In the genomic region with DNA sequence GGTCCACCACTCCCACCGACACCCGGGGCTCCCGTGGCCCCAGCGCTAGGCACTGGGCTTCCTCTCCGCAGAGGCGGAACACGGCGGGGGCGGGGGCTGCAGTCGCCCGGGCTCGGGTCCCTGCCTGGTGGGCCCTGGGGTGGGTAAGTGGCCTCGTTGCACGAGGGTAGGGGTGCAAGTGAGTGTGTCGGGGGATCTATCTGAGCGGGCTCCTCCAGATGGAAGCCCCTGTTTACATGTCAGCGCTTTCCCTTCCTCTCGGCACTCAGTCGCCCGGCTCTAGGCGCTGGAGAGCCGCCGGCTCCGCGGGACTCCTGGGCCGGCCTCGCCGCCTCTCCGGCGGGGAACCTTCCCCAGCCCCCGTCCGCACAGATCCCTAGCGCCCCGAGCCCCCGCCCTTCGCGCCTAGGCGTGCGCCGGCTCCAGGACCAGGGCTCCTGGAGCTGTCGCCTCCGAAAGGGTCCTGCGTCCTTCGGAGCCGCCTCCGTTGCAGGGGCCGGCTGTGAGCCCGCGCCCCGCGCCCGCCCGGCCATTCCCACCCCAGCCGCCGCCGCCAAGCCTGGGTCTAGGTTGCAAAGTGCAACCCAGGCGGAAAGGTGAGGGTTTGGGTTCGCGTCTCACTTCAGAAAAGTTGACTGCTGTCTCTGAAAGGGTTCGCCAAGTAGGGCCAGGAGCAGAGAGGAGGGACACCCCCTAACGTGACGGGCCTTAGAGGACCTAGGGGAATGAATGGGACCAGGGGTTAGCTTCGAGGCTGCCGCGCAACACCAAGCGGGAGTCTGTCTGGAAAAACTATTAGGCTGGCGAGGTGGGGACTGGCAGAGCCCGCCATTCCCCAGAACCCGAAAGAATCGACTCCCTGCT, we compare ENCODE assay signal across 8 cellular contexts. TPM values are rescaled to one million over a fixed set of nuclear protein-coding genes. Genes with fewer than 3 reads are reported as not detected.
A peak's percentile ranks its signal among the peaks of the same experiment; 100 is the strongest.
DNase-seq lines count a peak whose midpoint lies in the region; ATAC-seq and TF ChIP-seq lines count a peak whose summit lies in the region.

No MANE protein-coding gene starts in this region.

- no peak overlapping the region for H2BK15ac ChIP-seq in neuronal stem cell (ENCODE audit: low read length)

- H3K9ac ChIP-seq in neuronal stem cell (ENCODE audit: low read depth, low read length, poor library complexity) = no peak overlapping the region

- H3K4me3 ChIP-seq in GM12864 (ENCODE audit: low read depth, low read length) (peak overlapping the region; percentile 60), esophagus muscularis mucosa (peak overlapping the region; percentile 61 to 71 (median 68)), neuronal stem cell (ENCODE audit: low read length in 2 of 2) (peak overlapping the region; percentile 40 to 52)

- H3K4me2 ChIP-seq in neuronal stem cell (ENCODE audit: insufficient read depth, low read length, poor library complexity, severe bottlenecking) = peak overlapping the region; percentile 56

- H2AFZ ChIP-seq in neuronal stem cell (ENCODE audit: low read length) = peak overlapping the region; percentile 96

- no peak overlapping the region for H4K8ac ChIP-seq in neuronal stem cell (ENCODE audit: low read depth, low read length)

- no peak for TF ChIP-seq EP300 in esophagus muscularis mucosa (IDR thresholded peaks at IDR 0.05)

- peak overlapping the region; percentile 97 for H3K27ac Mint-ChIP-seq in activated B cell treated with CpG ODN at 0.5 μM for 24 hours

- no peaks in the 10 kb centered on the region for H3K36me3 ChIP-seq in esophagus muscularis mucosa
- no peaks in the 10 kb centered on the region for H3K36me3 ChIP-seq in neuronal stem cell (replicated peaks in 1 of 2; ENCODE audit: control insufficient read depth in 2 of 2, insufficient read depth in 2 of 2, low read length in 2 of 2)

- H3K14ac ChIP-seq in neuronal stem cell (ENCODE audit: low read length) = no peak overlapping the region

- TF ChIP-seq CTCF in GM12864 (IDR thresholded peaks at IDR 0.05; ENCODE audit: low read depth, low read length, missing control alignments) (no peak), activated B cell treated with CpG ODN at 0.5 μM for 24 hours (IDR thresholded peaks at IDR 0.05) (no peak), esophagus muscularis mucosa (IDR thresholded peaks at IDR 0.05) (no peak), GM10266 (IDR thresholded peaks at IDR 0.05; ENCODE audit: control insufficient read depth, insufficient read depth, low read depth, missing control alignments) (no peak)

- peaks cover 36% of the 10 kb centered on the region for H3K36me3 Mint-ChIP-seq in activated B cell treated with CpG ODN at 0.5 μM for 24 hours (ENCODE audit: low read depth)

- no peak overlapping the region for H2BK5ac ChIP-seq in neuronal stem cell (ENCODE audit: low read length)

- H3K4ac ChIP-seq in neuronal stem cell (ENCODE audit: low read length) = no peak overlapping the region

- no peaks in the 10 kb centered on the region for H3K9me3 Mint-ChIP-seq in activated B cell treated with CpG ODN at 0.5 μM for 24 hours

- no peak overlapping the region for H3K23ac ChIP-seq in neuronal stem cell (ENCODE audit: low read depth, low read length, poor library complexity)

- peak overlapping the region; percentile 96 for H3K4me3 Mint-ChIP-seq in activated B cell treated with CpG ODN at 0.5 μM for 24 hours

- peaks cover 1% of the 10 kb centered on the region for H3K27me3 Mint-ChIP-seq in activated B cell treated with CpG ODN at 0.5 μM for 24 hours

- no peak overlapping the region for H2BK12ac ChIP-seq in neuronal stem cell (ENCODE audit: low read length)

- H4K91ac ChIP-seq in neuronal stem cell (ENCODE audit: low read depth, low read length, poor library complexity) = no peak overlapping the region

- peaks cover 32 to 56% (median 46%) of the 10 kb centered on the region in 4 donors for H3K4me1 ChIP-seq in esophagus muscularis mucosa
- H3K4me1 ChIP-seq in neuronal stem cell (ENCODE audit: control insufficient read depth in 2 of 2, insufficient read depth in 1 of 2, low read depth in 1 of 2, low read length in 2 of 2) = peaks cover 4 to 22% of the 10 kb centered on the region in 2 donors

- peak overlapping the region; percentile 46 for H3K18ac ChIP-seq in neuronal stem cell (ENCODE audit: low read length)

- POLR2A ChIA-PET in activated B cell treated with CpG ODN at 0.5 μM for 24 hours (lab: Charles Lee) = interaction anchor here (0.9 to 3.4 kb wide), 16 partner anchors 10 to 150 kb away, joined by 3 to 43 read pairs (median 8); no protein-coding TSS in a partner anchor

- H3K9me3 ChIP-seq in esophagus muscularis mucosa = no peaks in the 10 kb centered on the region
- peaks cover 0 to 7% of the 10 kb centered on the region in 2 donors for H3K9me3 ChIP-seq in neuronal stem cell (replicated peaks in 1 of 2; ENCODE audit: control insufficient read depth in 2 of 2, insufficient read depth in 1 of 2, low read depth in 1 of 2, low read length in 2 of 2)

- TF ChIP-seq POLR2A in esophagus muscularis mucosa (IDR thresholded peaks at IDR 0.05; ENCODE audit: low read depth) = no peak

- 20% methylated on average over 21 of the region's 70 CpGs for WGBS in esophagus muscularis mucosa
- WGBS in neuronal stem cell (ENCODE audit: extremely low coverage in 2 of 2, insufficient read length in 2 of 2, insufficient replicate concordance in 1 of 2), 2 donors = no CpG with 5 or more reads among the region's 70 CpGs

- H3K27me3 ChIP-seq in esophagus muscularis mucosa = peaks cover 1 to 72% (median 20%) of the 10 kb centered on the region in 4 donors
- peaks cover 43 to 81% (median 63%) of the 10 kb centered on the region in 3 experiments for H3K27me3 ChIP-seq in neuronal stem cell (ENCODE audit: control insufficient read depth in 3 of 3, insufficient read depth in 3 of 3, low read depth in 1 of 3, low read length in 3 of 3)

- H2BK120ac ChIP-seq in neuronal stem cell (ENCODE audit: low read depth, low read length) = no peak overlapping the region

- DNase-seq in GM12864 (ENCODE audit: low read depth) (no peak), activated B cell treated with CpG ODN at 0.5 μM for 24 hours (no peak), esophagus muscularis mucosa (ENCODE audit: extremely low spot score) (no peak), neuronal stem cell (ENCODE audit: low spot score) (no peak), GM10266 (ENCODE audit: extremely low spot score) (no peak), SKM-1 (lab: John Stamatoyannopoulos, UW; ENCODE audit: unreplicated experiment) (no peak)

- H3K79me1 ChIP-seq in neuronal stem cell (ENCODE audit: low read depth, low read length) = no peaks in the 10 kb centered on the region

- peaks cover 66% of the 10 kb centered on the region for H3K4me1 Mint-ChIP-seq in activated B cell treated with CpG ODN at 0.5 μM for 24 hours

- CTCF ChIA-PET in activated B cell treated with CpG ODN at 0.5 μM for 24 hours (lab: Charles Lee) = interaction anchor here (1.2 to 1.7 kb wide), 3 partner anchors 10 to 63 kb away, joined by 4 to 8 read pairs (median 6); no protein-coding TSS in a partner anchor

- intact Hi-C loops in activated B cell treated with CpG ODN at 0.5 μM for 24 hours (cut with micrococcal nuclease) (loop anchor here (1.0 to 2.0 kb wide), 6 partner anchors 9 to 404 kb away; no protein-coding TSS in a partner anchor), esophagus muscularis mucosa (cut with DNase I) (no loop called here)

- H2AK5ac ChIP-seq in neuronal stem cell (ENCODE audit: low read depth, low read length) = peak overlapping the region; percentile 9

- ATAC-seq in HG02763 (IDR thresholded peaks at IDR 0.05; ENCODE audit: unreplicated experiment) = peak; percentile 21
- ATAC-seq in activated B cell treated with CpG ODN at 0.5 μM for 24 hours (ENCODE audit: low read depth) = peak; percentile 12
- ATAC-seq in GM19467 (IDR thresholded peaks at IDR 0.05; ENCODE audit: unreplicated experiment) = no peak

- H3K27ac ChIP-seq in esophagus muscularis mucosa (replicated peaks in 1 of 4) (peak overlapping the region; percentile 73 to 88 (median 82)), neuronal stem cell (replicated peaks; ENCODE audit: low read length) (no peak overlapping the region)

RNA-seq across cellular contexts. Expression of gene FLI1, which starts 1.0 kb away (rescaled TPM):
- 64.9 and 69.2 TPM in 2 replicates for total RNA-seq in activated B cell treated with CpG ODN at 0.5 μM for 24 hours
- 10 to 100 TPM; 17.4 to 43.8 (median 29.6) TPM for total RNA-seq in esophagus muscularis mucosa
- 0.06 TPM for polyA plus RNA-seq in neuronal stem cell (2013, experiment 1 of 2)
- polyA plus RNA-seq in neuronal stem cell (2013, experiment 2 of 2) = 0.03 TPM
